Comparison of ENCODE assay signal across 1 cellular context in the genomic region with DNA sequence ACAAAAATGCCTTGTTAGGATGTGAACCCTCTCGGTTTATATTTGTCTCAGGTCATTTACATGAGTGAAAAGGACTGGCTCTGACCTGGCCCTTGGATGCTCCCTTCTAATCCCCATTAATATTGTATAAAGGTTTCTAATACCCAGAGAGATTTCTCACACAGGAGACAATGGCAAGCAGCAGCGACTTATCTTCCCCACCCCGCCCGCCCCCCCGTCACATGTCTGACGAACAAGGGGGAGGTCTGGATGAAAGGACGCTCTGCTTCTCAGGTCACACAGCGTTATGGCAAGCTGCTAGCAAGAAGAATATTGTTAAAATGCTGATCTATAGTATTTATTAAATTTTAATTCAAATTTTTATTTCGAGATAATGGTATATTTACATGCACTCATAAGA.
TF ChIP-seq lines count a peak whose summit lies in the region.

No MANE protein-coding gene starts in this region.

TF ChIP-seq in WTC11, 78 proteins besides CTCF, POLR2A, EP300 and RAD21 (continued from another document):
- TF ChIP-seq, protein P1, sequence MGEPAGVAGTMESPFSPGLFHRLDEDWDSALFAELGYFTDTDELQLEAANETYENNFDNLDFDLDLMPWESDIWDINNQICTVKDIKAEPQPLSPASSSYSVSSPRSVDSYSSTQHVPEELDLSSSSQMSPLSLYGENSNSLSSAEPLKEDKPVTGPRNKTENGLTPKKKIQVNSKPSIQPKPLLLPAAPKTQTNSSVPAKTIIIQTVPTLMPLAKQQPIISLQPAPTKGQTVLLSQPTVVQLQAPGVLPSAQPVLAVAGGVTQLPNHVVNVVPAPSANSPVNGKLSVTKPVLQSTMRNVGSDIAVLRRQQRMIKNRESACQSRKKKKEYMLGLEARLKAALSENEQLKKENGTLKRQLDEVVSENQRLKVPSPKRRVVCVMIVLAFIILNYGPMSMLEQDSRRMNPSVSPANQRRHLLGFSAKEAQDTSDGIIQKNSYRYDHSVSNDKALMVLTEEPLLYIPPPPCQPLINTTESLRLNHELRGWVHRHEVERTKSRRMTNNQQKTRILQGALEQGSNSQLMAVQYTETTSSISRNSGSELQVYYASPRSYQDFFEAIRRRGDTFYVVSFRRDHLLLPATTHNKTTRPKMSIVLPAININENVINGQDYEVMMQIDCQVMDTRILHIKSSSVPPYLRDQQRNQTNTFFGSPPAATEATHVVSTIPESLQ (CRISPR knock-in tag; IDR thresholded peaks at IDR 0.05), result no peak
- TF ChIP-seq, protein P2, sequence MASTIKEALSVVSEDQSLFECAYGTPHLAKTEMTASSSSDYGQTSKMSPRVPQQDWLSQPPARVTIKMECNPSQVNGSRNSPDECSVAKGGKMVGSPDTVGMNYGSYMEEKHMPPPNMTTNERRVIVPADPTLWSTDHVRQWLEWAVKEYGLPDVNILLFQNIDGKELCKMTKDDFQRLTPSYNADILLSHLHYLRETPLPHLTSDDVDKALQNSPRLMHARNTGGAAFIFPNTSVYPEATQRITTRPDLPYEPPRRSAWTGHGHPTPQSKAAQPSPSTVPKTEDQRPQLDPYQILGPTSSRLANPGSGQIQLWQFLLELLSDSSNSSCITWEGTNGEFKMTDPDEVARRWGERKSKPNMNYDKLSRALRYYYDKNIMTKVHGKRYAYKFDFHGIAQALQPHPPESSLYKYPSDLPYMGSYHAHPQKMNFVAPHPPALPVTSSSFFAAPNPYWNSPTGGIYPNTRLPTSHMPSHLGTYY (CRISPR knock-in tag; IDR thresholded peaks at IDR 0.05), result no peak
- no peak for TF ChIP-seq ZBTB21 (CRISPR knock-in tag; IDR thresholded peaks at IDR 0.05; ENCODE audit: borderline replicate concordance)
- TF ChIP-seq, protein P3, sequence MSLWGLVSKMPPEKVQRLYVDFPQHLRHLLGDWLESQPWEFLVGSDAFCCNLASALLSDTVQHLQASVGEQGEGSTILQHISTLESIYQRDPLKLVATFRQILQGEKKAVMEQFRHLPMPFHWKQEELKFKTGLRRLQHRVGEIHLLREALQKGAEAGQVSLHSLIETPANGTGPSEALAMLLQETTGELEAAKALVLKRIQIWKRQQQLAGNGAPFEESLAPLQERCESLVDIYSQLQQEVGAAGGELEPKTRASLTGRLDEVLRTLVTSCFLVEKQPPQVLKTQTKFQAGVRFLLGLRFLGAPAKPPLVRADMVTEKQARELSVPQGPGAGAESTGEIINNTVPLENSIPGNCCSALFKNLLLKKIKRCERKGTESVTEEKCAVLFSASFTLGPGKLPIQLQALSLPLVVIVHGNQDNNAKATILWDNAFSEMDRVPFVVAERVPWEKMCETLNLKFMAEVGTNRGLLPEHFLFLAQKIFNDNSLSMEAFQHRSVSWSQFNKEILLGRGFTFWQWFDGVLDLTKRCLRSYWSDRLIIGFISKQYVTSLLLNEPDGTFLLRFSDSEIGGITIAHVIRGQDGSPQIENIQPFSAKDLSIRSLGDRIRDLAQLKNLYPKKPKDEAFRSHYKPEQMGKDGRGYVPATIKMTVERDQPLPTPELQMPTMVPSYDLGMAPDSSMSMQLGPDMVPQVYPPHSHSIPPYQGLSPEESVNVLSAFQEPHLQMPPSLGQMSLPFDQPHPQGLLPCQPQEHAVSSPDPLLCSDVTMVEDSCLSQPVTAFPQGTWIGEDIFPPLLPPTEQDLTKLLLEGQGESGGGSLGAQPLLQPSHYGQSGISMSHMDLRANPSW (CRISPR knock-in tag; conservative IDR thresholded peaks at IDR 0.05; ENCODE audit: low read depth), result no peak
- no peak for TF ChIP-seq ZNF396 (CRISPR knock-in tag; IDR thresholded peaks at IDR 0.05; ENCODE audit: borderline replicate concordance)
- TF ChIP-seq JAZF1 (CRISPR knock-in tag; IDR thresholded peaks at IDR 0.05), result no peak
- no peak for TF ChIP-seq FOXK1 (CRISPR knock-in tag; IDR thresholded peaks at IDR 0.05)
- TF ChIP-seq TEAD1 (CRISPR knock-in tag; IDR thresholded peaks at IDR 0.05), result no peak
